ENCODE assay signal across 8 cellular contexts in genomic region chr10:116848912-116849270, GRCh38. TPM values are rescaled to one million over a fixed set of nuclear protein-coding genes. Genes with fewer than 3 reads are reported as not detected.
A peak's percentile ranks its signal among the peaks of the same experiment; 100 is the strongest.
DNase-seq lines count a peak whose midpoint lies in the region; ATAC-seq, FAIRE-seq and TF ChIP-seq lines count a peak whose summit lies in the region.

No MANE protein-coding gene starts in this region.

- H2AFZ ChIP-seq in mammary epithelial cell (ENCODE audit: low read depth, low read length), result peak overlapping the region; percentile 95
- no peak overlapping the region for H2AFZ ChIP-seq in HepG2 (ENCODE audit: low read length)

- H3K4me3 ChIP-seq in mammary epithelial cell (replicated peaks in 1 of 3; ENCODE audit: insufficient read depth in 1 of 3, low read depth in 2 of 3, low read length in 3 of 3) (peak overlapping the region; percentile 72 to 82 (median 77)), HepG2 (replicated peaks in 1 of 3; ENCODE audit: insufficient read depth in 1 of 3, low read depth in 2 of 3, low read length in 3 of 3) (peak overlapping the region; percentile 50 to 68 (median 56)), tibial nerve (peak overlapping the region; percentile 50 to 72 (median 63))

- H3K27ac ChIP-seq in mammary epithelial cell (ENCODE audit: insufficient read depth, low read depth, low read length) (peak overlapping the region; percentile 49), HepG2 (ENCODE audit: extremely low read length, insufficient read depth, low read length) (no peak overlapping the region), tibial nerve (peak overlapping the region in 2 of 4 donors; percentile 53 to 66)

- H3K4me2 ChIP-seq in mammary epithelial cell (ENCODE audit: insufficient read depth, low read depth, low read length), result peak overlapping the region; percentile 87
- H3K4me2 ChIP-seq in HepG2 (ENCODE audit: low read depth, low read length), result peak overlapping the region; percentile 81

- H3K9me3 Mint-ChIP-seq in T-helper 2 cell treated with Interferon-gamma antibody and Interleukin-4, amounts not matched to agents 5 μg/mL and 100 μg/mL, for 36 hours, result no peaks in the 10 kb centered on the region

- DNase-seq in T-helper 2 cell treated with Interferon-gamma antibody and Interleukin-4, amounts not matched to agents 5 μg/mL and 100 μg/mL, for 36 hours (ENCODE audit: low spot score), result no peak
- DNase-seq in T-helper 2 cell (no peak), mammary epithelial cell (no peak), HepG2 (ENCODE audit: low spot score) (no peak), tibial nerve (ENCODE audit: low spot score in 2 of 2) (no peak), posterior cingulate gyrus (no peak)
- DNase-seq in stimulated activated CD4-positive, alpha-beta T cell treated with anti-CD3 and anti-CD28 coated beads, Interleukin-15, amount 100 ng/mL, for 24 hours, result no peak

- H3K4me1 ChIP-seq in mammary epithelial cell (ENCODE audit: insufficient read depth, low read length) (peaks cover 24% of the 10 kb centered on the region), HepG2 (ENCODE audit: insufficient read depth, low read length) (no peaks in the 10 kb centered on the region; the same call in 1 of the 2 replicates), tibial nerve (peaks cover 0 to 17% (median 0%) of the 10 kb centered on the region in 4 donors)

- TF ChIP-seq RAD21 in HepG2 (CRISPR knock-in tag; IDR thresholded peaks at IDR 0.05), result no peak

- TF ChIP-seq EP300 in HepG2 (IDR thresholded peaks at IDR 0.05; ENCODE audit: low read depth in 2 of 2, low read length in 2 of 2) (no peak), HepG2 (CRISPR knock-in tag; IDR thresholded peaks at IDR 0.05; ENCODE audit: borderline replicate concordance) (no peak), tibial nerve (IDR thresholded peaks at IDR 0.05) (no peak)

- TF ChIP-seq POLR2A in HepG2 (IDR thresholded peaks at IDR 0.05; ENCODE audit: insufficient read depth in 1 of 2, low read depth in 2 of 2, low read length in 2 of 2) (no peak), tibial nerve (IDR thresholded peaks at IDR 0.05) (no peak)

- no peak for FAIRE-seq in HepG2 (lab: Jason Lieb, UNC)

- no peaks in the 10 kb centered on the region for H3K36me3 Mint-ChIP-seq in T-helper 2 cell treated with Interferon-gamma antibody and Interleukin-4, amounts not matched to agents 5 μg/mL and 100 μg/mL, for 36 hours (ENCODE audit: low read depth)

- H3K4me1 Mint-ChIP-seq in T-helper 2 cell treated with Interferon-gamma antibody and Interleukin-4, amounts not matched to agents 5 μg/mL and 100 μg/mL, for 36 hours (ENCODE audit: low read depth), result peaks cover 5% of the 10 kb centered on the region

- dilution Hi-C loops in mammary epithelial cell (cut with HindIII; ENCODE audit: low sequenced_read_pairs), result loop anchor here (5.0 kb wide), 1 partner anchor 98 kb away; no protein-coding TSS in a partner anchor

- no peaks in the 10 kb centered on the region for H3K27me3 ChIP-seq in mammary epithelial cell (ENCODE audit: insufficient read depth, low read length)
- peaks cover 0 to 36% of the 10 kb centered on the region in 2 experiments; a peak in 2 of 5 replicates for H3K27me3 ChIP-seq in HepG2 (ENCODE audit: control insufficient read depth in 1 of 2, insufficient read depth in 2 of 2, low read length in 2 of 2)
- no peaks in the 10 kb centered on the region for H3K27me3 ChIP-seq in tibial nerve

- POLR2A ChIA-PET in HepG2 (lab: Yijun Ruan, JAX), result interaction anchor here (1.0 to 1.3 kb wide), 2 partner anchors 8 to 326 kb away, joined by 3 read pairs; no protein-coding TSS in a partner anchor

- H3K36me3 ChIP-seq in mammary epithelial cell (ENCODE audit: insufficient read depth, low read length) (no peaks in the 10 kb centered on the region), HepG2 (replicated peaks in 1 of 2; ENCODE audit: control insufficient read depth in 1 of 2, insufficient read depth in 2 of 2, low read length in 2 of 2) (no peaks in the 10 kb centered on the region), tibial nerve (no peaks in the 10 kb centered on the region)

- CTCF ChIA-PET in mammary epithelial cell (lab: Charles Lee; ENCODE audit: low non-redundant PET) (no interaction called here), HepG2 (lab: Yijun Ruan, JAX; ENCODE audit: low intra/inter-chr PET ratio, low total read pairs) (no interaction called here)

- intact Hi-C loops in mammary epithelial cell (cut with micrococcal nuclease) (loop anchor here (2.0 kb wide), 1 partner anchor 338 kb away; no protein-coding TSS in a partner anchor), HepG2 (cut with micrococcal nuclease; ENCODE audit: unreplicated experiment) (no loop called here), posterior cingulate gyrus (cut with DNase I) (loop anchor here (5.0 kb wide), 1 partner anchor 318 kb away; no protein-coding TSS in a partner anchor)

- no CpG with 5 or more reads among the region's 25 CpGs for WGBS in mammary epithelial cell (ENCODE audit: low coverage, missing lambda C conversion rate)
- 5% methylated on average over 4 of the region's 25 CpGs for WGBS in HepG2 (ENCODE audit: low lambda C conversion rate)
- 2 to 3% methylated on average over 25 of the region's 25 CpGs for WGBS in tibial nerve, 2 donors

- H4K20me1 ChIP-seq in mammary epithelial cell (ENCODE audit: insufficient read depth, low read length) (no peaks in the 10 kb centered on the region), HepG2 (ENCODE audit: insufficient read depth, low read length) (no peaks in the 10 kb centered on the region)

- BruUV-seq in mammary epithelial cell (replicated peaks; lab: Mats Ljungman, UMichigan) (no TSS peak), HepG2 (replicated peaks; lab: Mats Ljungman, UMichigan) (no TSS peak)

- peak overlapping the region; percentile 19 for H3K4me3 Mint-ChIP-seq in T-helper 2 cell treated with Interferon-gamma antibody and Interleukin-4, amounts not matched to agents 5 μg/mL and 100 μg/mL, for 36 hours

- ATAC-seq in HepG2 (peak; percentile 28), GM21576 (IDR thresholded peaks at IDR 0.05; ENCODE audit: unreplicated experiment) (no peak)

- H3K79me2 ChIP-seq in mammary epithelial cell (ENCODE audit: insufficient read depth, low read length) (no peaks in the 10 kb centered on the region), HepG2 (ENCODE audit: insufficient read depth, low read length) (no peaks in the 10 kb centered on the region)

- H3K9me3 ChIP-seq in mammary epithelial cell (replicated peaks; ENCODE audit: insufficient read depth, low read length), result no peaks in the 10 kb centered on the region
- no peaks in the 10 kb centered on the region for H3K9me3 ChIP-seq in HepG2 (ENCODE audit: low read length)
- H3K9me3 ChIP-seq in tibial nerve, result no peaks in the 10 kb centered on the region

- H3K27ac Mint-ChIP-seq in T-helper 2 cell treated with Interferon-gamma antibody and Interleukin-4, amounts not matched to agents 5 μg/mL and 100 μg/mL, for 36 hours, result no peak overlapping the region

- H3K9ac ChIP-seq in mammary epithelial cell (ENCODE audit: insufficient read depth, low read length) (peak overlapping the region; percentile 67), HepG2 (ENCODE audit: insufficient read depth, low read depth, low read length) (peak overlapping the region; percentile 40; the same call in 1 of the 2 replicates)

- in situ Hi-C loops in mammary epithelial cell (cut with MboI; ENCODE audit: low sequenced_read_pairs in 2 of 2), result no loop called here
- in situ Hi-C loops in HepG2 (cut with HindIII; ENCODE audit: extremely low pct_ligation_motif_present, low pct_unique_long_range_greater_than_20kb), result no loop called here

- H3K27me3 Mint-ChIP-seq in T-helper 2 cell treated with Interferon-gamma antibody and Interleukin-4, amounts not matched to agents 5 μg/mL and 100 μg/mL, for 36 hours (ENCODE audit: low read depth), result peaks cover 51% of the 10 kb centered on the region

- TF ChIP-seq CTCF in mammary epithelial cell (conservative IDR thresholded peaks at IDR 0.05 in 1 of 2, IDR thresholded peaks at IDR 0.05 in 1 of 2; ENCODE audit: extremely low read depth in 1 of 2, insufficient read depth in 1 of 2, low read depth in 1 of 2, low read length in 2 of 2), result no peak
- no peak for TF ChIP-seq CTCF in HepG2 (CRISPR knock-in tag; IDR thresholded peaks at IDR 0.05)
- TF ChIP-seq CTCF in tibial nerve (IDR thresholded peaks at IDR 0.05), result no peak

RNA-seq across cellular contexts. Expression of gene ENO4, which starts 0.4 kb away (rescaled TPM):
- not detected for total RNA-seq in mammary epithelial cell
- 0.18 TPM for polyA plus RNA-seq in mammary epithelial cell
- polyA minus RNA-seq in mammary epithelial cell, result not detected
- total RNA-seq in HepG2 (2016; rRNA removed; fragmentation: Illumina TruSeq; extraction: Trizol), result not detected in 2 replicates
- total RNA-seq in HepG2 (2016; cell fraction: cytosol; rRNA removed; fragmentation: Illumina TruSeq; extraction: Trizol; ENCODE audit: low read depth), result not detected in 2 replicates
- total RNA-seq in HepG2 (2016; cell fraction: insoluble cytoplasmic fraction; rRNA removed; fragmentation: Illumina TruSeq; extraction: Trizol), result not detected in 2 replicates
- not detected in 2 replicates for total RNA-seq in HepG2 (2016; cell fraction: membrane; rRNA removed; fragmentation: Illumina TruSeq; extraction: Trizol)
- not detected in 2 replicates for total RNA-seq in HepG2 (2016; cell fraction: nucleus; rRNA removed; fragmentation: Illumina TruSeq; extraction: Trizol)
- polyA plus RNA-seq in HepG2 (2011; rRNA removed), result not detected in 2 replicates
- not detected in 2 replicates for polyA plus RNA-seq in HepG2 (2011; cell fraction: cytosol; rRNA removed)
- not detected in 2 replicates for polyA plus RNA-seq in HepG2 (2011; cell fraction: nucleus; rRNA removed)
- 0.21 TPM in 1 of 2 replicates, not detected in the other for polyA plus RNA-seq in HepG2 (2012)
- not detected in 2 replicates for polyA plus RNA-seq in HepG2 (2016; cell fraction: cytosol; fragmentation: Illumina TruSeq; extraction: Trizol; ENCODE audit: low read depth)
- not detected in 2 replicates for polyA plus RNA-seq in HepG2 (2016; cell fraction: insoluble cytoplasmic fraction; fragmentation: Illumina TruSeq; extraction: Trizol; ENCODE audit: low read depth)
- polyA plus RNA-seq in HepG2 (2016; cell fraction: membrane; fragmentation: Illumina TruSeq; extraction: Trizol; ENCODE audit: low read depth), result not detected in 2 replicates
- not detected in 2 replicates for polyA plus RNA-seq in HepG2 (2016; cell fraction: nucleus; fragmentation: Illumina TruSeq; extraction: Trizol; ENCODE audit: insufficient read depth, low read depth)
- polyA minus RNA-seq in HepG2 (2011; rRNA and poly(A)+ RNA removed; ENCODE audit: low replicate concordance), result not detected in 2 replicates
- not detected in 2 replicates for polyA minus RNA-seq in HepG2 (2011; cell fraction: cytosol; rRNA and poly(A)+ RNA removed)
- polyA minus RNA-seq in HepG2 (2011; cell fraction: nucleus; rRNA and poly(A)+ RNA removed), result not detected in 2 replicates
- 1 to 10 TPM in 1 of 4 donors, under 1 TPM in 2, not detected in 1; 0.21 to 1.2 (median 0.39) TPM for total RNA-seq in tibial nerve
